In genomic region chr19:52962394-52963228, GRCh38 we compare ENCODE assay signal across 8 cellular contexts. TPM values are rescaled to one million over a fixed set of nuclear protein-coding genes. Genes with fewer than 3 reads are reported as not detected.
DNase-seq lines count a peak whose midpoint lies in the region; ATAC-seq and TF ChIP-seq lines count a peak whose summit lies in the region.

TSS of gene ZNF816 (minus strand) at chr19:52962881. CDS start at chr19:52956089, 6,792 bp downstream.

- H3K9me3 ChIP-seq in left lung, result peaks cover 0 to 38% of the 10 kb centered on the region in 2 donors

- no peak for TF ChIP-seq CTCF in left lung (IDR thresholded peaks at IDR 0.05)

- peak within 1 kb of the TSS; percentile 97 for H3K27ac Mint-ChIP-seq in activated CD4-positive, alpha-beta T cell treated with anti-CD3 and anti-CD28 coated beads, Interleukin-2, amount 10 ng/mL, durations not matched to agents 7 days and 5 days

- CTCF ChIA-PET in activated CD4-positive, alpha-beta T cell treated with anti-CD3 and anti-CD28 coated beads, Interleukin-2, amount 10 ng/mL, durations not matched to agents 7 days and 5 days (lab: Charles Lee), result interaction anchor here (0.6 to 1.3 kb wide), 2 partner anchors 15 to 157 kb away, joined by 3 read pairs; no protein-coding TSS in a partner anchor

- POLR2A ChIA-PET in activated CD4-positive, alpha-beta T cell treated with anti-CD3 and anti-CD28 coated beads, Interleukin-2, amount 10 ng/mL, durations not matched to agents 7 days and 5 days (lab: Charles Lee), result no interaction called here

- peak within 1 kb of the TSS; percentile 75 to 80 for H3K4me3 ChIP-seq in left lung

- H3K9me3 Mint-ChIP-seq in activated CD4-positive, alpha-beta T cell treated with anti-CD3 and anti-CD28 coated beads, Interleukin-2, amount 10 ng/mL, durations not matched to agents 7 days and 5 days, result peaks cover 41% of the 10 kb centered on the region

- ATAC-seq in HG03354 (IDR thresholded peaks at IDR 0.05; ENCODE audit: poor library complexity, severe bottlenecking, unreplicated experiment), result peak; percentile 99
- peak; percentile 100 for ATAC-seq in left lung

- peak within 1 kb of the TSS; percentile 96 for H3K4me3 Mint-ChIP-seq in activated CD4-positive, alpha-beta T cell treated with anti-CD3 and anti-CD28 coated beads, Interleukin-2, amount 10 ng/mL, durations not matched to agents 7 days and 5 days

- no peaks in the 10 kb centered on the region for H3K27me3 Mint-ChIP-seq in activated CD4-positive, alpha-beta T cell treated with anti-CD3 and anti-CD28 coated beads, Interleukin-2, amount 10 ng/mL, durations not matched to agents 7 days and 5 days

- H3K36me3 Mint-ChIP-seq in activated CD4-positive, alpha-beta T cell treated with anti-CD3 and anti-CD28 coated beads, Interleukin-2, amount 10 ng/mL, durations not matched to agents 7 days and 5 days (ENCODE audit: low read depth), result peaks cover 51% of the 10 kb centered on the region

- DNase-seq in Ammon's horn (ENCODE audit: low spot score) (peak; percentile 90), NCI-H524 treated with DMSO at 0.1 percent for 48 hours (lab: John Stamatoyannopoulos, UW) (peak; percentile 9), dedifferentiated amniotic fluid mesenchymal stem cell (ENCODE audit: extremely low spot score) (peak; percentile 91), left lung (peak; percentile 99 to 100)
- peak; percentile 99 for DNase-seq in activated CD4-positive, alpha-beta T cell treated with anti-CD3 and anti-CD28 coated beads, Interleukin-2, amount 10 ng/mL, durations not matched to agents 7 days and 5 days
- DNase-seq in stimulated activated CD4-positive, alpha-beta T cell treated with anti-CD3 and anti-CD28 coated beads, Interleukin-2, amount 100 ng/mL, for 24 hours, result peak; percentile 99

- H3K27me3 ChIP-seq in left lung, result no peaks in the 10 kb centered on the region

- peaks cover 0 to 24% of the 10 kb centered on the region in 2 donors for H3K36me3 ChIP-seq in left lung

- TF ChIP-seq POLR2A in GM19099 (IDR thresholded peaks at IDR 0.05; ENCODE audit: extremely low read depth, insufficient read length, low read depth), result peak; percentile 91

- H3K27ac ChIP-seq in left lung, result peak within 1 kb of the TSS; percentile 77 to 85

- H3K4me1 ChIP-seq in left lung, result peaks cover 4 to 9% of the 10 kb centered on the region in 2 donors

- peaks cover 32% of the 10 kb centered on the region for H3K4me1 Mint-ChIP-seq in activated CD4-positive, alpha-beta T cell treated with anti-CD3 and anti-CD28 coated beads, Interleukin-2, amount 10 ng/mL, durations not matched to agents 7 days and 5 days

- intact Hi-C loops in left lung (cut with DNase I), result no loop called here

RNA-seq across cellular contexts. Expression of gene ZNF816, which starts in this region (rescaled TPM):
- 10 to 100 TPM; 14.0 to 14.5 TPM for total RNA-seq in activated CD4-positive, alpha-beta T cell treated with anti-CD3 and anti-CD28 coated beads, Interleukin-2, amount 10 ng/mL, durations not matched to agents 7 days and 5 days
- 10 to 100 TPM; 10.9 to 12.2 TPM for total RNA-seq in left lung

Comparison
In these comparisons a context has a peak if more than half of its experiments do, and no peak if none do; other contexts are left out.
1. Peak in every context shown above with its lines: DNase-seq, ATAC-seq, H3K4me3 ChIP-seq and H3K27ac ChIP-seq.
2. DNase-seq: peak in every context shown above with its lines; median percentile 100 in left lung; 99 in activated CD4-positive, alpha-beta T cell treated with anti-CD3 and anti-CD28 coated beads, Interleukin-2, amount 10 ng/mL, durations not matched to agents 7 days and 5 days; 99 in stimulated activated CD4-positive, alpha-beta T cell treated with anti-CD3 and anti-CD28 coated beads, Interleukin-2, amount 100 ng/mL, for 24 hours; 91 in dedifferentiated amniotic fluid mesenchymal stem cell; 90 in Ammon's horn; 9 in NCI-H524 treated with DMSO at 0.1 percent for 48 hours.